In genomic region chrX:48475295-48475694, GRCh38 we compare ENCODE assay signal across 8 cellular contexts. TPM values are rescaled to one million over a fixed set of nuclear protein-coding genes. Genes with fewer than 3 reads are reported as not detected.
DNase-seq lines count a peak whose midpoint lies in the region; ATAC-seq and TF ChIP-seq lines count a peak whose summit lies in the region.

No MANE protein-coding gene starts in this region.

- peaks cover 23% of the 10 kb centered on the region for H3K36me3 Mint-ChIP-seq in CD4-positive, alpha-beta T cell (ENCODE audit: low read depth)
- peaks cover 8% of the 10 kb centered on the region for H3K36me3 Mint-ChIP-seq in nephron (ENCODE audit: low read depth)

- H3K36me3 ChIP-seq in MG63, result no peaks in the 10 kb centered on the region

- POLR2A ChIA-PET in CD4-positive, alpha-beta T cell (lab: Charles Lee), result interaction anchor here (0.9 to 3.0 kb wide), 2 partner anchors 64 to 99 kb away, joined by 4 to 13 read pairs; partner anchors contain the start of genes RBM3 and TBC1D25

- peak overlapping the region; percentile 74 for H3K27ac Mint-ChIP-seq in CD4-positive, alpha-beta T cell
- peak overlapping the region; percentile 51 to 81 (median 78) for H3K27ac Mint-ChIP-seq in nephron

- H3K27me3 ChIP-seq in CD4-positive, alpha-beta T cell (ENCODE audit: control insufficient read depth, insufficient read depth, low read length), result no peaks in the 10 kb centered on the region
- H3K27me3 ChIP-seq in MG63, result no peaks in the 10 kb centered on the region

- no peak overlapping the region for H3K27ac ChIP-seq in CD4-positive, alpha-beta T cell (ENCODE audit: low read depth, low read length)
- peak overlapping the region; percentile 54 for H3K27ac ChIP-seq in cingulate gyrus (ENCODE audit: low read depth, low read length)

- H3K9me3 Mint-ChIP-seq in CD4-positive, alpha-beta T cell, result no peaks in the 10 kb centered on the region
- peaks cover 9% of the 10 kb centered on the region for H3K9me3 Mint-ChIP-seq in nephron

- intact Hi-C loops in CD4-positive, alpha-beta T cell (cut with DNase I, micrococcal nuclease), result loop anchor here (5.0 to 10.0 kb wide), 5 partner anchors 47 to 820 kb away; partner anchors contain the start of genes EBP (in 2 of the 2), TBC1D25 (in 2 of the 2), ELK1 (in 1 of the 2) and RBM3 (in 1 of the 2)

- H3K9me3 ChIP-seq in CD4-positive, alpha-beta T cell (ENCODE audit: control insufficient read depth, low read length), result no peaks in the 10 kb centered on the region
- no peaks in the 10 kb centered on the region for H3K9me3 ChIP-seq in MG63

- no peak for DNase-seq in CD4-positive, alpha-beta T cell
- no peak for DNase-seq in MG63
- no peak for DNase-seq in amniotic stem cell (lab: John Stamatoyannopoulos, UW)
- DNase-seq in NK-92 treated with Interleukin-12 subunit alpha and Interleukin-12 subunit beta, amount 100 ng/mL, for 24 hours (lab: John Stamatoyannopoulos, UW), result no peak

- H3K27me3 Mint-ChIP-seq in CD4-positive, alpha-beta T cell, result no peaks in the 10 kb centered on the region
- peaks cover 3% of the 10 kb centered on the region for H3K27me3 Mint-ChIP-seq in nephron (ENCODE audit: low read depth)

- no peak for ATAC-seq in CD4-positive, alpha-beta T cell (ENCODE audit: poor library complexity)
- no peak for ATAC-seq in GM18498 (IDR thresholded peaks at IDR 0.05; ENCODE audit: unreplicated experiment)
- ATAC-seq in GM18519 (IDR thresholded peaks at IDR 0.05; ENCODE audit: low FRiP score, unreplicated experiment), result no peak

- CTCF ChIA-PET in CD4-positive, alpha-beta T cell (lab: Charles Lee), result interaction anchor here (1.0 kb wide), 1 partner anchor 64 kb away, joined by 3 read pairs; the partner anchor contains the start of gene TBC1D25

- H3K4me3 Mint-ChIP-seq in CD4-positive, alpha-beta T cell, result peak overlapping the region; percentile 90
- H3K4me3 Mint-ChIP-seq in nephron, result peak overlapping the region; percentile 86 to 91 (median 87)

- H3K4me1 Mint-ChIP-seq in CD4-positive, alpha-beta T cell (ENCODE audit: low read depth), result peaks cover 27% of the 10 kb centered on the region
- peaks cover 17% of the 10 kb centered on the region for H3K4me1 Mint-ChIP-seq in nephron

- peak overlapping the region; percentile 85 for H3K4me3 ChIP-seq in MG63

- TF ChIP-seq CTCF in CD4-positive, alpha-beta T cell (IDR thresholded peaks at IDR 0.05), result no peak
- TF ChIP-seq CTCF in nephron (IDR thresholded peaks at IDR 0.05; ENCODE audit: unreplicated experiment in 3 of 3), result no peak

RNA-seq across cellular contexts. Expression of gene FTSJ1, which starts 0.7 kb away (rescaled TPM):
- 10 to 100 TPM; 60.0 to 61.0 TPM for total RNA-seq in CD4-positive, alpha-beta T cell
- 55.3 and 76.6 TPM in 2 replicates for total RNA-seq in MG63 (2014; rRNA removed; shearing (Covaris generic); ENCODE audit: low replicate concordance)

RNA-seq across cellular contexts. Expression of gene SLC38A5, which starts 5.2 kb away (rescaled TPM):
- total RNA-seq in CD4-positive, alpha-beta T cell, result 1 to 10 TPM; 7.0 to 8.3 TPM
- total RNA-seq in MG63 (2014; rRNA removed; shearing (Covaris generic); ENCODE audit: low replicate concordance), result 0.79 and 2.0 TPM in 2 replicates

RNA-seq across cellular contexts. Expression of gene PORCN, which starts 33.5 kb away (rescaled TPM):
- total RNA-seq in CD4-positive, alpha-beta T cell, result 10 to 100 TPM; 12.0 to 14.1 TPM
- total RNA-seq in MG63 (2014; rRNA removed; shearing (Covaris generic); ENCODE audit: low replicate concordance), result 1.6 and 11.2 TPM in 2 replicates

RNA-seq across cellular contexts. Expression of gene EBP, which starts 46.3 kb away (rescaled TPM):
- 10 to 100 TPM; 38.1 to 41.1 TPM for total RNA-seq in CD4-positive, alpha-beta T cell
- total RNA-seq in MG63 (2014; rRNA removed; shearing (Covaris generic); ENCODE audit: low replicate concordance), result 15.9 and 32.9 TPM in 2 replicates
